ENCODE assay signal across 2 cellular contexts in genomic region chr2:219494952-219495530, GRCh38.
TF ChIP-seq lines count a peak whose summit lies in the region.

No MANE protein-coding gene starts in this region.

TF ChIP-seq in K562, 482 proteins besides CTCF, POLR2A, EP300 and RAD21:
- TF ChIP-seq DACH1 (IDR thresholded peaks at IDR 0.05; ENCODE audit: partially characterized antibody), result no peak
- TF ChIP-seq CC2D1A (IDR thresholded peaks at IDR 0.05), result 0 out of 2 replicates have a peak, but pooled peaks have one; percentile 16

TF ChIP-seq in neural cell, 6 proteins besides CTCF, POLR2A, EP300 and RAD21:
- TF ChIP-seq REST (IDR thresholded peaks at IDR 0.05; ENCODE audit: borderline replicate concordance) (no peak), POLR2AphosphoS5 (IDR thresholded peaks at IDR 0.05) (no peak), EZH2 (IDR thresholded peaks at IDR 0.05; ENCODE audit: borderline replicate concordance, insufficient read depth, low read length, poor library complexity, severe bottlenecking) (no peak), MXI1 (conservative IDR thresholded peaks at IDR 0.05; ENCODE audit: poor library complexity, severe bottlenecking) (no peak), TAF1 (IDR thresholded peaks at IDR 0.05; ENCODE audit: low read depth) (no peak), SMC3 (conservative IDR thresholded peaks at IDR 0.05; ENCODE audit: poor library complexity) (no peak)
TF ChIP-seq in neural cell: peak in this region for 0.
